8 cellular contexts compared by ENCODE assay signal in the genomic region with DNA sequence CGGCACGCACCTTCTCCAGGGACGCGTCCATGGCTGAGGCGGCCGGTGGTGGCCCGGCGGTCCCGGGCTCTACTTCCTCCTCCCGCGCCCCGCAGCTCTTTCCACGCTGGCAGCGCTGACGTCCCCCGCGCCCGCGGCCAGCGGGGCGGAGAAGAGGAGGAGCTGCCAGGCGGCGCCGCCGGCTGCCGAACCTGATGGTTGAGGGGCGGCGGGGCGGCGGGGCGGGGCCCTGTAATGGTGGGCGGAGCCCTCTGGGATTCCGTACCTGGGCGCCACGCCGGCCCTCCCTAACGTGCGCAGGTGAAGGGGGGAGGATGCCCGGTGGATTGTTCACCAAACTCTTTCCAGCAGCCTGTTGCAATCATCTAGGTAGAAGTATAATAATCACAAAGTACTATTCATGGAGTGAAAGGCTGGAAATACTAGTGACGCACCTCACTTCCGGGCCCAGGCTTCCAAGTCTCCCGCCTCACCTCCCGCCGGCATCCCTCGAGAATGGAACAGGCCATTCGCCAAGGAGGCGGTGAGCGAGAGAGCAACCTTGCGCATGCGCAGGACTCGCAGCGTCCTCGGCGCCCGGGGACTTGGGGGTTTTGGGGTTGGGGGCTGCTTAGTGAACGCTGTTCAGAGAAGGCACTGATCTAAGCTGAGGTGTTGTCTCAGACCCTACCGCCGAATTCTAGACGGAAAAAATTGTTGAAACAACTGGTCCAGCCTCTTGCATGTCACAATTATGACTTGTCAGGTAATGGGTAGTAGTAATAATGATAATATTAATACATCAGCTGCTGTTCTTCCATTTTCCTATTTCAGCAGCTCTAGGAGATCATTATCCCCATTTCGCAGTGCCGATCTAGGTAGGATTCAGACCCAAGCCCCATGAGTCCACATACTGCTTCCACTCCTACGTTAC. TPM values are rescaled to one million over a fixed set of nuclear protein-coding genes. Genes with fewer than 3 reads are reported as not detected.
DNase-seq lines count a peak whose midpoint lies in the region; ATAC-seq and TF ChIP-seq lines count a peak whose summit lies in the region.
"Not testable (repeated sequence)": the region's sequence is repeated elsewhere in the genome, so short reads cannot be mapped to it uniquely, and the experiment has no call there.

No MANE protein-coding gene starts in this region.

- peak overlapping the region; percentile 64 to 93 (median 83) for H3K27ac Mint-ChIP-seq in immature natural killer cell

- H3K4me2 ChIP-seq in mammary epithelial cell (ENCODE audit: insufficient read depth, low read depth, low read length) (peak overlapping the region; percentile 73), smooth muscle cell (peak overlapping the region; percentile 94)

- not testable (repeated sequence) for H3K36me3 Mint-ChIP-seq in immature natural killer cell

- in situ Hi-C loops in mammary epithelial cell (cut with MboI; ENCODE audit: low sequenced_read_pairs in 2 of 2) = not testable (repeated sequence)

- H4K20me1 ChIP-seq in mammary epithelial cell (ENCODE audit: insufficient read depth, low read length) = not testable (repeated sequence)
- H4K20me1 ChIP-seq in smooth muscle cell (ENCODE audit: low read depth) = peaks cover 42% of the 10 kb centered on the region

- intact Hi-C loops in mammary epithelial cell (cut with micrococcal nuclease) = not testable (repeated sequence)

- CTCF ChIA-PET in mammary epithelial cell (lab: Charles Lee; ENCODE audit: low non-redundant PET) = interaction anchor here (0.6 kb wide), 1 partner anchor 485 kb away, joined by 5 read pairs; no protein-coding TSS in a partner anchor

- TF ChIP-seq CTCF in AG09319 (IDR thresholded peaks at IDR 0.05; ENCODE audit: low read depth, low read length); WI38 (IDR thresholded peaks at IDR 0.05; ENCODE audit: low read depth, low read length); mammary epithelial cell (conservative IDR thresholded peaks at IDR 0.05 in 1 of 2, IDR thresholded peaks at IDR 0.05 in 1 of 2; ENCODE audit: extremely low read depth in 1 of 2, insufficient read depth in 1 of 2, low read depth in 1 of 2, low read length in 2 of 2); smooth muscle cell (IDR thresholded peaks at IDR 0.05; ENCODE audit: borderline replicate concordance, insufficient read depth, poor library complexity, severe bottlenecking): not testable (repeated sequence)

- peak overlapping the region; percentile 80 for H2AFZ ChIP-seq in mammary epithelial cell (ENCODE audit: low read depth, low read length)
- peak overlapping the region; percentile 48 for H2AFZ ChIP-seq in smooth muscle cell (ENCODE audit: low read depth)

- ATAC-seq in GM19025 (IDR thresholded peaks at IDR 0.05; ENCODE audit: low read depth, unreplicated experiment) (peak; percentile 89), HG03196 (IDR thresholded peaks at IDR 0.05; ENCODE audit: unreplicated experiment) (peak; percentile 88)

- dilution Hi-C loops in mammary epithelial cell (cut with HindIII; ENCODE audit: low sequenced_read_pairs) = not testable (repeated sequence)

- H3K36me3 ChIP-seq in mammary epithelial cell (ENCODE audit: insufficient read depth, low read length); smooth muscle cell (ENCODE audit: low read depth): not testable (repeated sequence)

- H3K4me3 Mint-ChIP-seq in immature natural killer cell = peak overlapping the region; percentile 86 to 91 (median 88)

- not testable (repeated sequence) for H3K27me3 Mint-ChIP-seq in immature natural killer cell (ENCODE audit: low read depth in 3 of 3)

- BruUV-seq in mammary epithelial cell (replicated peaks; lab: Mats Ljungman, UMichigan) = TSS peak; percentile 71

- H3K4me1 ChIP-seq in mammary epithelial cell (ENCODE audit: insufficient read depth, low read length); smooth muscle cell (ENCODE audit: low read depth): not testable (repeated sequence)

- WGBS in mammary epithelial cell (ENCODE audit: low coverage, missing lambda C conversion rate) = 0% methylated on average over 8 of the region's 62 CpGs
- WGBS in smooth muscle cell (ENCODE audit: low lambda C conversion rate) = 2% methylated on average over 52 of the region's 62 CpGs

- H3F3A ChIP-seq in smooth muscle cell (ENCODE audit: low read depth) = not testable (repeated sequence)

- DNase-seq in AG09319 (ENCODE audit: extremely low read depth, low read depth) (peak; percentile 44), NCI-H2227 (lab: John Stamatoyannopoulos, UW; ENCODE audit: unreplicated experiment) (peak; percentile 82), mammary epithelial cell (peak; percentile 90), immature natural killer cell (peak; percentile 88 to 92 (median 91)), smooth muscle cell (lab: John Stamatoyannopoulos, UW; ENCODE audit: unreplicated experiment) (peak; percentile 45)

- H3K4me1 Mint-ChIP-seq in immature natural killer cell = peaks cover 12 to 23% of the 10 kb centered on the region in 2 donors

- H3K9me3 ChIP-seq in mammary epithelial cell (replicated peaks; ENCODE audit: insufficient read depth, low read length); smooth muscle cell (replicated peaks; ENCODE audit: low read depth): not testable (repeated sequence)

- H3K79me2 ChIP-seq in mammary epithelial cell (ENCODE audit: insufficient read depth, low read length) (peaks cover 35% of the 10 kb centered on the region), smooth muscle cell (ENCODE audit: low read depth) (peaks cover 48% of the 10 kb centered on the region)

- not testable (repeated sequence) for H3K27me3 ChIP-seq in mammary epithelial cell (ENCODE audit: insufficient read depth, low read length); smooth muscle cell (ENCODE audit: low read depth)

- peak overlapping the region; percentile 50 for H3K9ac ChIP-seq in mammary epithelial cell (ENCODE audit: insufficient read depth, low read length)
- peak overlapping the region; percentile 96 for H3K9ac ChIP-seq in smooth muscle cell (ENCODE audit: low read depth)

- H3K4me3 ChIP-seq in WI38 (ENCODE audit: low read depth, low read length) (peak overlapping the region; percentile 70), mammary epithelial cell (replicated peaks in 1 of 3; ENCODE audit: insufficient read depth in 1 of 3, low read depth in 2 of 3, low read length in 3 of 3) (peak overlapping the region; percentile 63 to 67 (median 67)), smooth muscle cell (peak overlapping the region; percentile 89)

- H3K27ac ChIP-seq in mammary epithelial cell (ENCODE audit: insufficient read depth, low read depth, low read length) (peak overlapping the region; percentile 78), smooth muscle cell (ENCODE audit: low read depth) (peak overlapping the region; percentile 67)

- H3K9me3 Mint-ChIP-seq in immature natural killer cell = not testable (repeated sequence)

RNA-seq across cellular contexts. Expression of a gene that starts 48.1 kb away (rescaled TPM):
- 10 to 100 TPM; 21.3 to 30.0 TPM for total RNA-seq in mammary epithelial cell
- polyA plus RNA-seq in mammary epithelial cell = 17.1 TPM
- 39.3 TPM for polyA minus RNA-seq in mammary epithelial cell
- polyA plus RNA-seq in immature natural killer cell = 10 to 100 TPM in 1 of 3 donors, 1 to 10 TPM in 2; 1.9 to 17.0 (median 5.2) TPM
- 11.2 and 12.5 TPM in 2 replicates for total RNA-seq in smooth muscle cell
- polyA plus RNA-seq in smooth muscle cell = 4.7 and 5.7 TPM in 2 replicates

Comparison
In these comparisons a context has a peak if more than half of its experiments do, and no peak if none do; other contexts are left out.
1. Peak in every context shown above with its lines: DNase-seq, ATAC-seq, H3K4me3 ChIP-seq and H3K27ac ChIP-seq.